Comparison of ENCODE assay signal across 10 cellular contexts in genomic region chr19:6947745-6948144, GRCh38.
DNase-seq lines count a peak whose midpoint lies in the region; ATAC-seq, FAIRE-seq and TF ChIP-seq lines count a peak whose summit lies in the region.
"Had no signal": no experiment of that assay in that cellular context is flagged by ENCODE, and none has a peak within 500 bp of the region (broad histone marks: within the 10 kb centered on the region; RNA-seq: fewer than 3 reads in every experiment).

No MANE protein-coding gene starts in this region.

- RAD21 ChIA-PET in GM12878 (lab: Charles Lee; ENCODE audit: unreplicated experiment), result interaction anchor here (1.1 to 1.3 kb wide), 3 partner anchors 21 to 121 kb away, joined by 3 to 6 read pairs (median 5); partner anchors contain the start of gene ZNF557

- peak; percentile 95 for FAIRE-seq in GM12878 (lab: Jason Lieb, UNC)
- FAIRE-seq: A204.1 had no signal

- no peak overlapping the region for H3K9ac ChIP-seq in GM12878 (ENCODE audit: control insufficient read depth, insufficient read depth, low read length)

- H4K20me1 ChIP-seq in GM12878 (ENCODE audit: control insufficient read depth, insufficient read depth), result no peaks in the 10 kb centered on the region

- H3K27ac ChIP-seq in GM12878 (ENCODE audit: control insufficient read depth, insufficient read depth) (no peak overlapping the region), sigmoid colon (no peak overlapping the region)
- H3K27ac ChIP-seq: ascending aorta had no signal

- in situ Hi-C loops in GM12878 (cut with MboI), result no loop called here

- WGBS in GM12878 (ENCODE audit: insufficient coverage, insufficient replicate concordance, low lambda C conversion rate, missing lambda C conversion rate), result 0% methylated on average over 5 of the region's 5 CpGs
- 24 to 31% methylated on average over 5 of the region's 5 CpGs for WGBS in sigmoid colon, 2 donors

- H3K4me1 ChIP-seq in GM12878 (ENCODE audit: control insufficient read depth, insufficient read depth, low read length) (no peaks in the 10 kb centered on the region), sigmoid colon (no peaks in the 10 kb centered on the region)
- H3K4me1 ChIP-seq: ascending aorta had no signal

- H3K36me3 ChIP-seq in GM12878 (ENCODE audit: control insufficient read depth in 2 of 2, insufficient read depth in 2 of 2, low read length in 1 of 2) (no peaks in the 10 kb centered on the region), sigmoid colon (no peaks in the 10 kb centered on the region)
- H3K36me3 ChIP-seq: ascending aorta had no signal

- POLR2A ChIA-PET in activated CD4-positive, alpha-beta T cell treated with anti-CD3 and anti-CD28 coated beads for 36 hours (lab: Charles Lee), result interaction anchor here (0.7 kb wide), 1 partner anchor 704 kb away, joined by 4 read pairs; no protein-coding TSS in a partner anchor
- POLR2A ChIA-PET in GM12878 (lab: Charles Lee), result interaction anchor here (0.5 to 1.7 kb wide), 6 partner anchors 21 to 389 kb away, joined by 3 to 5 read pairs (median 4); no protein-coding TSS in a partner anchor

- intact Hi-C loops in activated CD4-positive, alpha-beta T cell treated with anti-CD3 and anti-CD28 coated beads for 36 hours (cut with DNase I, micrococcal nuclease), result loop anchor here in 1 of 2 experiments (2.0 to 10.0 kb wide), 3 partner anchors 55 to 397 kb away; partner anchors contain the start of gene ARHGEF18
- intact Hi-C loops in GM12878 (cut with micrococcal nuclease; ENCODE audit: unreplicated experiment), result loop anchor here (2.0 kb wide), 1 partner anchor 151 kb away; no protein-coding TSS in a partner anchor
- intact Hi-C loops in sigmoid colon (cut with DNase I), result no loop called here

- H3K36me3 Mint-ChIP-seq in activated CD4-positive, alpha-beta T cell treated with anti-CD3 and anti-CD28 coated beads for 36 hours (ENCODE audit: low read depth), result no peaks in the 10 kb centered on the region

- SMC1A ChIA-PET in GM12878 (lab: Charles Lee; ENCODE audit: uncharacterized antibody, unreplicated experiment), result interaction anchor here (0.6 to 1.4 kb wide), 12 partner anchors 9 to 196 kb away, joined by 3 to 7 read pairs (median 4); no protein-coding TSS in a partner anchor

- H3K4me3 Mint-ChIP-seq in activated CD4-positive, alpha-beta T cell treated with anti-CD3 and anti-CD28 coated beads for 36 hours, result peak overlapping the region; percentile 18

- no TSS peak for BruUV-seq in GM12878 (replicated peaks; lab: Mats Ljungman, UMichigan)

- no peaks in the 10 kb centered on the region for H3K9me3 Mint-ChIP-seq in activated CD4-positive, alpha-beta T cell treated with anti-CD3 and anti-CD28 coated beads for 36 hours (ENCODE audit: low read depth)

- H3K79me2 ChIP-seq in GM12878 (ENCODE audit: control insufficient read depth, insufficient read depth, low read length), result no peaks in the 10 kb centered on the region

- TF ChIP-seq EP300 in GM12878 (IDR thresholded peaks at IDR 0.05; ENCODE audit: borderline replicate concordance in 1 of 2, control insufficient read depth in 1 of 2, low read depth in 2 of 2, low read length in 2 of 2) (peak in 1 of 2 experiments; percentile 87; a peak in 2 of 4 replicates), sigmoid colon (IDR thresholded peaks at IDR 0.05) (no peak)

- TF ChIP-seq CTCF in GM12878 (IDR thresholded peaks at IDR 0.05 in 2 of 3, conservative IDR thresholded peaks at IDR 0.05 in 1 of 3; ENCODE audit: control insufficient read depth in 2 of 3, extremely low read depth in 1 of 3, insufficient read depth in 1 of 3, low read depth in 3 of 3, low read length in 3 of 3), result no peak
- no peak for TF ChIP-seq CTCF in sigmoid colon (IDR thresholded peaks at IDR 0.05)

- CTCF ChIA-PET in activated CD4-positive, alpha-beta T cell treated with anti-CD3 and anti-CD28 coated beads for 36 hours (lab: Charles Lee), result interaction anchor here (0.7 to 1.5 kb wide), 4 partner anchors 13 to 980 kb away, joined by 3 to 8 read pairs (median 4); no protein-coding TSS in a partner anchor
- CTCF ChIA-PET in GM12878 (lab: Yijun Ruan, JAX), result interaction anchor here (1.1 to 1.6 kb wide), 4 partner anchors 17 to 63 kb away, joined by 3 to 6 read pairs (median 3); no protein-coding TSS in a partner anchor

- ATAC-seq in activated CD4-positive, alpha-beta T cell treated with anti-CD3 and anti-CD28 coated beads for 36 hours, result peak; percentile 98
- ATAC-seq in GM12878, result peak; percentile 98
- ATAC-seq in HG02885 (IDR thresholded peaks at IDR 0.05; ENCODE audit: poor library complexity, unreplicated experiment), result no peak

- no peak overlapping the region for H3K4me3 ChIP-seq in GM12878
- no peak overlapping the region for H3K4me3 ChIP-seq in sigmoid colon
- H3K4me3 ChIP-seq: ascending aorta had no signal

- H3K9me3 ChIP-seq in GM12878 (replicated peaks; ENCODE audit: control insufficient read depth, insufficient read depth, low read length), result no peaks in the 10 kb centered on the region
- no peaks in the 10 kb centered on the region for H3K9me3 ChIP-seq in sigmoid colon
- H3K9me3 ChIP-seq: ascending aorta had no signal

- TF ChIP-seq POLR2A in GM12878 (IDR thresholded peaks at IDR 0.05; ENCODE audit: low read depth, low read length) (no peak), sigmoid colon (IDR thresholded peaks at IDR 0.05) (no peak)

- peaks cover 18% of the 10 kb centered on the region for H3K4me1 Mint-ChIP-seq in activated CD4-positive, alpha-beta T cell treated with anti-CD3 and anti-CD28 coated beads for 36 hours

- no peaks in the 10 kb centered on the region for H3K27me3 Mint-ChIP-seq in activated CD4-positive, alpha-beta T cell treated with anti-CD3 and anti-CD28 coated beads for 36 hours

- TF ChIP-seq RAD21 in GM12878 (IDR thresholded peaks at IDR 0.05; ENCODE audit: insufficient read depth, low read depth, low read length), result no peak

- peak; percentile 80 for DNase-seq in activated CD4-positive, alpha-beta T cell treated with anti-CD3 and anti-CD28 coated beads for 36 hours
- DNase-seq in activated CD4-positive, alpha-beta T cell treated with anti-CD3 and anti-CD28 coated beads for 1 hour, result no peak
- DNase-seq in NCI-H226 (peak; percentile 89), GM12878 (ENCODE audit: low read depth, low spot score) (peak; percentile 79), NCI-H1092 treated with DMSO at 0.1 percent for 48 hours (lab: John Stamatoyannopoulos, UW) (no peak), sigmoid colon (no peak)
- DNase-seq in stimulated activated CD8-positive, alpha-beta memory T cell treated with anti-CD3 and anti-CD28 coated beads, Interleukin-7, amount 100 ng/mL, for 48 hours (ENCODE audit: extremely low read depth in 1 of 2, low read depth in 1 of 2), result peak; percentile 26 to 54

- H3K27me3 ChIP-seq in GM12878 (replicated peaks in 1 of 2; ENCODE audit: control insufficient read depth in 2 of 2, insufficient read depth in 2 of 2, low read length in 1 of 2) (no peaks in the 10 kb centered on the region), sigmoid colon (no peaks in the 10 kb centered on the region)
- H3K27me3 ChIP-seq: ascending aorta had no signal

- H3K27ac Mint-ChIP-seq in activated CD4-positive, alpha-beta T cell treated with anti-CD3 and anti-CD28 coated beads for 36 hours, result peak overlapping the region; percentile 55

- H3K4me2 ChIP-seq in GM12878 (ENCODE audit: control insufficient read depth, insufficient read depth), result no peak overlapping the region

- no peak overlapping the region for H2AFZ ChIP-seq in GM12878 (ENCODE audit: control insufficient read depth, low read depth, low read length)

TF ChIP-seq in GM12878, 131 proteins besides CTCF, POLR2A, EP300 and RAD21 (continues in another document):
- TF ChIP-seq HDGF (IDR thresholded peaks at IDR 0.05), result no peak
- TF ChIP-seq ETV6 (conservative IDR thresholded peaks at IDR 0.05 in 1 of 2, IDR thresholded peaks at IDR 0.05 in 1 of 2; ENCODE audit: borderline replicate concordance in 1 of 2, low read depth in 1 of 2), result peak in 1 of 2 experiments; percentile 91; a peak in 2 of 4 replicates
- no peak for TF ChIP-seq POLR2AphosphoS5 (IDR thresholded peaks at IDR 0.05; ENCODE audit: low read length)
- no peak for TF ChIP-seq NFYA (IDR thresholded peaks at IDR 0.05; ENCODE audit: borderline replicate concordance, low read depth, low read length)
- TF ChIP-seq E4F1 (IDR thresholded peaks at IDR 0.05; ENCODE audit: borderline replicate concordance, partially characterized antibody), result no peak
- peak; percentile 33; the same call in 1 of the 2 replicates for TF ChIP-seq BACH1 (IDR thresholded peaks at IDR 0.05; ENCODE audit: borderline replicate concordance)
- TF ChIP-seq MTA2 (IDR thresholded peaks at IDR 0.05; ENCODE audit: low read depth), result peak; percentile 82
- no peak for TF ChIP-seq HDAC2 (IDR thresholded peaks at IDR 0.05)
- peak; percentile 39; the same call in 1 of the 2 replicates for TF ChIP-seq CREB1 (IDR thresholded peaks at IDR 0.05; ENCODE audit: low read depth)
- TF ChIP-seq E2F4 (IDR thresholded peaks at IDR 0.05; ENCODE audit: low read depth, low read length), result no peak

Comparison
In these comparisons a context has a peak if more than half of its experiments do, and no peak if none do; other contexts are left out.
1. DNase-seq: peak in activated CD4-positive, alpha-beta T cell treated with anti-CD3 and anti-CD28 coated beads for 36 hours (single experiment), NCI-H226 (single experiment), GM12878 (single experiment) and stimulated activated CD8-positive, alpha-beta memory T cell treated with anti-CD3 and anti-CD28 coated beads, Interleukin-7, amount 100 ng/mL, for 48 hours (2 of 2); none in activated CD4-positive, alpha-beta T cell treated with anti-CD3 and anti-CD28 coated beads for 1 hour (single experiment), NCI-H1092 treated with DMSO at 0.1 percent for 48 hours (single experiment) and sigmoid colon (single experiment).